Comparison of ENCODE assay signal across 8 cellular contexts in genomic region chr16:75011634-75012307, GRCh38. TPM values are rescaled to one million over a fixed set of nuclear protein-coding genes. Genes with fewer than 3 reads are reported as not detected.
DNase-seq lines count a peak whose midpoint lies in the region; ATAC-seq and TF ChIP-seq lines count a peak whose summit lies in the region.

No MANE protein-coding gene starts in this region.

- H3K79me2 ChIP-seq in fibroblast of lung (ENCODE audit: control insufficient read depth, insufficient read depth, low read length) = peaks cover 43% of the 10 kb centered on the region

- no peaks in the 10 kb centered on the region for H3K36me3 Mint-ChIP-seq in CD8-positive, alpha-beta T cell

- H3K27me3 Mint-ChIP-seq in CD8-positive, alpha-beta T cell (ENCODE audit: low read depth) = no peaks in the 10 kb centered on the region

- H3K9ac ChIP-seq in fibroblast of lung (ENCODE audit: insufficient read depth, low read length) (no peak overlapping the region), rectal smooth muscle tissue (ENCODE audit: low read length) (no peak overlapping the region)

- H3K4me2 ChIP-seq in fibroblast of lung (ENCODE audit: extremely low read depth, insufficient read depth, low read length) = peak overlapping the region; percentile 79

- CTCF ChIA-PET in CD8-positive, alpha-beta T cell (lab: Charles Lee) = interaction anchor here (0.6 to 1.3 kb wide), 5 partner anchors 9 to 99 kb away, joined by 3 to 8 read pairs (median 3); no protein-coding TSS in a partner anchor

- POLR2A ChIA-PET in CD8-positive, alpha-beta T cell (lab: Charles Lee) = interaction anchor here (0.6 kb wide), 1 partner anchor 32 kb away, joined by 4 read pairs; no protein-coding TSS in a partner anchor

- H3K4me3 ChIP-seq in CD8-positive, alpha-beta T cell (ENCODE audit: low read depth, low read length) = no peak overlapping the region
- H3K4me3 ChIP-seq in fibroblast of lung (replicated peaks in 1 of 4; ENCODE audit: control extremely low read depth in 1 of 4, insufficient read depth in 1 of 4, low read depth in 3 of 4, low read length in 4 of 4) (peak overlapping the region in 2 of 4 experiments; percentile 7 to 24), rectal smooth muscle tissue (ENCODE audit: low read length) (peak overlapping the region; percentile 5)

- peak; percentile 85 for ATAC-seq in CD8-positive, alpha-beta T cell
- peak; percentile 81 for ATAC-seq in GM19463 (IDR thresholded peaks at IDR 0.05; ENCODE audit: unreplicated experiment)
- peak; percentile 76 for ATAC-seq in HG03558 (IDR thresholded peaks at IDR 0.05; ENCODE audit: extremely low read depth, unreplicated experiment)
- ATAC-seq in GM21515 (IDR thresholded peaks at IDR 0.05; ENCODE audit: unreplicated experiment) = no peak

- H4K20me1 ChIP-seq in fibroblast of lung (ENCODE audit: control insufficient read depth, extremely low read depth, insufficient read depth, low read length) = no peaks in the 10 kb centered on the region

- H3K9me3 Mint-ChIP-seq in CD8-positive, alpha-beta T cell = no peaks in the 10 kb centered on the region

- no peak overlapping the region for H3K4me3 Mint-ChIP-seq in CD8-positive, alpha-beta T cell

- H3K4me1 ChIP-seq in CD8-positive, alpha-beta T cell (ENCODE audit: insufficient read depth, low read length) = no peaks in the 10 kb centered on the region
- H3K4me1 ChIP-seq in fibroblast of lung (ENCODE audit: control insufficient read depth, extremely low read depth, insufficient read depth, low read length) (peaks cover 13% of the 10 kb centered on the region), rectal smooth muscle tissue (ENCODE audit: control insufficient read depth, insufficient read depth, low read length) (peaks cover 16% of the 10 kb centered on the region)

- DNase-seq in CD8-positive, alpha-beta T cell = peak in 2 of 7 experiments; percentile 5 to 21
- DNase-seq in activated CD8-positive, alpha-beta memory T cell treated with anti-CD3 and anti-CD28 coated beads for 24 hours = peak; percentile 70
- DNase-seq in fibroblast of lung (ENCODE audit: low read depth in 2 of 2) = peak; percentile 89 to 94
- DNase-seq in iPS-NIHi11 (ENCODE audit: low spot score) = no peak

- TF ChIP-seq CTCF in CD8-positive, alpha-beta T cell (IDR thresholded peaks at IDR 0.05) = no peak
- TF ChIP-seq CTCF in fibroblast of lung (conservative IDR thresholded peaks at IDR 0.05 in 1 of 2, IDR thresholded peaks at IDR 0.05 in 1 of 2; ENCODE audit: low read depth in 1 of 2, low read length in 2 of 2) = no peak

- no peak overlapping the region for H2AFZ ChIP-seq in fibroblast of lung (ENCODE audit: low read length)

- intact Hi-C loops in CD8-positive, alpha-beta T cell (cut with DNase I, micrococcal nuclease) = no loop called here

- H3K27ac Mint-ChIP-seq in CD8-positive, alpha-beta T cell = no peak overlapping the region

- H3K4me1 Mint-ChIP-seq in CD8-positive, alpha-beta T cell (ENCODE audit: low read depth) = peaks cover 16% of the 10 kb centered on the region

- no peaks in the 10 kb centered on the region for H3K9me3 ChIP-seq in CD8-positive, alpha-beta T cell (ENCODE audit: low read length)
- H3K9me3 ChIP-seq in fibroblast of lung (ENCODE audit: control insufficient read depth, insufficient read depth, low read depth, low read length) = no peaks in the 10 kb centered on the region

- H3K27ac ChIP-seq in CD8-positive, alpha-beta T cell (ENCODE audit: low read depth, low read length) = no peak overlapping the region
- H3K27ac ChIP-seq in fibroblast of lung (ENCODE audit: insufficient read depth, low read length) (peak overlapping the region; percentile 67), rectal smooth muscle tissue (ENCODE audit: low read depth, low read length) (peak overlapping the region; percentile 78)

- no peaks in the 10 kb centered on the region for H3K27me3 ChIP-seq in CD8-positive, alpha-beta T cell (ENCODE audit: insufficient read depth, low read length)
- H3K27me3 ChIP-seq in fibroblast of lung (ENCODE audit: control insufficient read depth, insufficient read depth, low read length) (no peaks in the 10 kb centered on the region), rectal smooth muscle tissue (ENCODE audit: control insufficient read depth, insufficient read depth, low read length) (no peaks in the 10 kb centered on the region)

- H3K36me3 ChIP-seq in CD8-positive, alpha-beta T cell (ENCODE audit: insufficient read depth, low read length) = no peaks in the 10 kb centered on the region
- H3K36me3 ChIP-seq in fibroblast of lung (ENCODE audit: control insufficient read depth, insufficient read depth, low read length) = no peaks in the 10 kb centered on the region
- H3K36me3 ChIP-seq in rectal smooth muscle tissue (ENCODE audit: control insufficient read depth, insufficient read depth, low read length) = no peaks in the 10 kb centered on the region

RNA-seq across cellular contexts. Expression of gene ZNRF1, which starts 12.9 kb away (rescaled TPM):
- 1 to 10 TPM; 1.7 to 2.0 TPM for total RNA-seq in CD8-positive, alpha-beta T cell
- total RNA-seq in fibroblast of lung = 18.0 and 21.1 TPM in 2 replicates
- polyA plus RNA-seq in fibroblast of lung = 21.0 and 22.8 TPM in 2 replicates
- polyA plus RNA-seq in fibroblast of lung (2012) = 28.5 and 30.5 TPM in 2 replicates
- 29.6 and 32.9 TPM in 2 replicates for polyA minus RNA-seq in fibroblast of lung (ENCODE audit: low replicate concordance)

RNA-seq across cellular contexts. Expression of gene WDR59, which starts 26.8 kb away (rescaled TPM):
- total RNA-seq in CD8-positive, alpha-beta T cell = 10 to 100 TPM; 60.1 to 60.8 TPM
- total RNA-seq in fibroblast of lung = 14.9 and 16.0 TPM in 2 replicates
- 30.2 and 33.7 TPM in 2 replicates for polyA plus RNA-seq in fibroblast of lung
- 18.0 and 19.2 TPM in 2 replicates for polyA plus RNA-seq in fibroblast of lung (2012)
- polyA minus RNA-seq in fibroblast of lung (ENCODE audit: low replicate concordance) = 75.2 and 88.5 TPM in 2 replicates
